ENCODE assay signal across 29 cellular contexts in the genomic region with DNA sequence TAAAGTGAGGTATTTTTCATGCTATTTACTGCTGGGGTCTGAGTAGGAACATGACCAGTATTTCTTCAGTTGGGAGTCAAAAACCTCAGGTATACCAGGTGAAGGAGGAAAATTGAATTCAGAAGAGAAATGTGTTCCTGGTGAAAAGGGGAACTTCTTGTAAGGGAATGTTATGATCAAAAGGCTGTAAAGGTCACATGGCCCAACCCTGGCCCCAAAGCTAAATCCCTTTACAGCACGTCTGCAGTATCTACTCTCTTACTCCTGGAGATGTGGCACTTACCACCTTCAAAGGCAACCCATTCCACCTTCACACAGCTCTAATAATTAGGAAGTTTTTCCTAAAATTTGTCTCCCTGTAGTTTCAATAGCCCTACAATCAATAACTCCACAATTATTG. TPM values are rescaled to one million over a fixed set of nuclear protein-coding genes. Genes with fewer than 3 reads are reported as not detected.
DNase-seq lines count a peak whose midpoint lies in the region; ATAC-seq, FAIRE-seq and TF ChIP-seq lines count a peak whose summit lies in the region.
"Had no signal": no experiment of that assay in that cellular context is flagged by ENCODE, and none has a peak within 500 bp of the region (broad histone marks: within the 10 kb centered on the region; RNA-seq: fewer than 3 reads in every experiment).

No MANE protein-coding gene starts in this region.

- CTCF ChIA-PET in GM12878 (lab: Yijun Ruan, JAX): interaction anchor here (0.9 to 11.7 kb wide), 9 partner anchors 8 to 65 kb away, joined by 3 to 133 read pairs (median 5); no protein-coding TSS in a partner anchor

- H3K27me3 Mint-ChIP-seq in stimulated activated naive B cell treated with anti-CD40 and anti-IgM and Interleukin-4, amounts not matched to agents 10 μg/mL and 1 μg/mL and 100 μg/mL, for 72 hours: no peaks in the 10 kb centered on the region
- H3K27me3 Mint-ChIP-seq: activated CD4-positive, alpha-beta T cell treated with anti-CD3 and anti-CD28 coated beads, Interleukin-2, amount 10 ng/mL, durations not matched to agents 7 days and 5 days; activated naive CD8-positive, alpha-beta T cell; central memory CD8-positive, alpha-beta T cell; T-cell had no signal

- H3K27me3 ChIP-seq in OCI-LY3 (ENCODE audit: low read depth, low read length) (no peaks in the 10 kb centered on the region), GM12878 (replicated peaks in 1 of 2; ENCODE audit: control insufficient read depth in 2 of 2, insufficient read depth in 2 of 2, low read length in 1 of 2) (no peaks in the 10 kb centered on the region), heart left ventricle (no peaks in the 10 kb centered on the region), prostate gland (replicated peaks; ENCODE audit: insufficient read depth) (no peaks in the 10 kb centered on the region)
- H3K27me3 ChIP-seq: ascending aorta, vagina had no signal

- H3K4me3 ChIP-seq in OCI-LY3 (ENCODE audit: low read length) (no peak overlapping the region), GM12878 (no peak overlapping the region; the same call in 1 of the 2 replicates), heart left ventricle (no peak overlapping the region), prostate gland (no peak overlapping the region)
- H3K4me3 ChIP-seq: ascending aorta, PC-9, psoas muscle, thoracic aorta, vagina had no signal

- TF ChIP-seq CTCF in OCI-LY3 (IDR thresholded peaks at IDR 0.05; ENCODE audit: low read depth, low read length) (no peak), GM12878 (IDR thresholded peaks at IDR 0.05 in 2 of 3, conservative IDR thresholded peaks at IDR 0.05 in 1 of 3; ENCODE audit: control insufficient read depth in 2 of 3, extremely low read depth in 1 of 3, insufficient read depth in 1 of 3, low read depth in 3 of 3, low read length in 3 of 3) (no peak), heart left ventricle (IDR thresholded peaks at IDR 0.05) (no peak), prostate gland (IDR thresholded peaks at IDR 0.05) (no peak)

- H4K20me1 ChIP-seq in OCI-LY3 (ENCODE audit: insufficient read depth, low read length): no peaks in the 10 kb centered on the region
- H4K20me1 ChIP-seq in GM12878 (ENCODE audit: control insufficient read depth, insufficient read depth): no peaks in the 10 kb centered on the region

- H3K36me3 Mint-ChIP-seq in stimulated activated naive B cell treated with anti-CD40 and anti-IgM and Interleukin-4, amounts not matched to agents 10 μg/mL and 1 μg/mL and 100 μg/mL, for 72 hours: peaks cover 27 to 53% of the 10 kb centered on the region in 2 donors
- H3K36me3 Mint-ChIP-seq: activated naive CD8-positive, alpha-beta T cell; T-cell had no signal

- FAIRE-seq in GM18507 (lab: Jason Lieb, UNC) (peak; percentile 53), GM12878 (lab: Jason Lieb, UNC) (no peak)
- FAIRE-seq: H54 had no signal

- no peak overlapping the region for H3K9ac ChIP-seq in OCI-LY3 (ENCODE audit: low read length)
- H3K9ac ChIP-seq in GM12878 (ENCODE audit: control insufficient read depth, insufficient read depth, low read length): no peak overlapping the region

- H3K9me3 ChIP-seq in OCI-LY3 (ENCODE audit: insufficient read depth, low read length): no peaks in the 10 kb centered on the region
- H3K9me3 ChIP-seq in GM12878 (replicated peaks; ENCODE audit: control insufficient read depth, insufficient read depth, low read length): no peaks in the 10 kb centered on the region; the same call in 2 of the 3 replicates
- no peaks in the 10 kb centered on the region for H3K9me3 ChIP-seq in heart left ventricle
- H3K9me3 ChIP-seq in prostate gland: no peaks in the 10 kb centered on the region
- H3K9me3 ChIP-seq: ascending aorta, psoas muscle, thoracic aorta, vagina had no signal

- TF ChIP-seq EP300 in GM12878 (IDR thresholded peaks at IDR 0.05; ENCODE audit: borderline replicate concordance in 1 of 2, control insufficient read depth in 1 of 2, low read depth in 2 of 2, low read length in 2 of 2): no peak

- 15% methylated on average over 1 of the region's 1 CpG for WGBS in GM12878 (ENCODE audit: insufficient coverage, insufficient replicate concordance, low lambda C conversion rate, missing lambda C conversion rate)
- 55 to 73% (median 72%) methylated on average over 1 of the region's 1 CpG for WGBS in heart left ventricle, 4 donors
- 59% methylated on average over 1 of the region's 1 CpG for WGBS in prostate gland

- H3K79me2 ChIP-seq in OCI-LY3 (ENCODE audit: low read length): peaks cover 10% of the 10 kb centered on the region
- H3K79me2 ChIP-seq in GM12878 (ENCODE audit: control insufficient read depth, insufficient read depth, low read length): peaks cover 55% of the 10 kb centered on the region

- POLR2A ChIA-PET in GM12878 (lab: Charles Lee): interaction anchor here (0.6 to 9.2 kb wide), 9 partner anchors 8 to 320 kb away, joined by 3 to 138 read pairs (median 5); no protein-coding TSS in a partner anchor

- intact Hi-C loops in GM12878 (cut with micrococcal nuclease; ENCODE audit: unreplicated experiment): no loop called here
- intact Hi-C loops in heart left ventricle (cut with DNase I): no loop called here
- intact Hi-C loops in prostate gland (cut with DNase I): no loop called here

- RAD21 ChIA-PET in GM12878 (lab: Charles Lee; ENCODE audit: unreplicated experiment): interaction anchor here (0.7 to 5.4 kb wide), 10 partner anchors 9 to 418 kb away, joined by 3 to 75 read pairs (median 5); no protein-coding TSS in a partner anchor

- TF ChIP-seq POLR2A in GM12878 (IDR thresholded peaks at IDR 0.05; ENCODE audit: low read depth, low read length) (no peak), heart left ventricle (IDR thresholded peaks at IDR 0.05) (no peak), prostate gland (IDR thresholded peaks at IDR 0.05) (no peak)

- H3K4me3 Mint-ChIP-seq in stimulated activated naive B cell treated with anti-CD40 and anti-IgM and Interleukin-4, amounts not matched to agents 10 μg/mL and 1 μg/mL and 100 μg/mL, for 72 hours: peak overlapping the region; percentile 51 to 64
- H3K4me3 Mint-ChIP-seq: activated CD4-positive, alpha-beta T cell treated with anti-CD3 and anti-CD28 coated beads, Interleukin-2, amount 10 ng/mL, durations not matched to agents 7 days and 5 days; activated naive CD8-positive, alpha-beta T cell; central memory CD8-positive, alpha-beta T cell; T-cell had no signal

- in situ Hi-C loops in GM12878 (cut with MboI): no loop called here

- H3K9me3 Mint-ChIP-seq in stimulated activated naive B cell treated with anti-CD40 and anti-IgM and Interleukin-4, amounts not matched to agents 10 μg/mL and 1 μg/mL and 100 μg/mL, for 72 hours: no peaks in the 10 kb centered on the region
- H3K9me3 Mint-ChIP-seq: activated CD4-positive, alpha-beta T cell treated with anti-CD3 and anti-CD28 coated beads, Interleukin-2, amount 10 ng/mL, durations not matched to agents 7 days and 5 days; central memory CD8-positive, alpha-beta T cell; T-cell had no signal

- H3K4me2 ChIP-seq in OCI-LY3 (ENCODE audit: low read length): peak overlapping the region; percentile 21; the same call in 1 of the 2 replicates
- H3K4me2 ChIP-seq in GM12878 (ENCODE audit: control insufficient read depth, insufficient read depth): peak overlapping the region; percentile 17; the same call in 1 of the 2 replicates
- H3K4me2 ChIP-seq: PC-9 had no signal

- no peak overlapping the region for H3K27ac ChIP-seq in OCI-LY3 (ENCODE audit: low read length)
- peak overlapping the region; percentile 13; the same call in 1 of the 2 replicates for H3K27ac ChIP-seq in GM12878 (ENCODE audit: control insufficient read depth, insufficient read depth)
- peak overlapping the region in 1 of 12 donors; percentile 4 for H3K27ac ChIP-seq in heart left ventricle
- H3K27ac ChIP-seq in prostate gland: no peak overlapping the region
- H3K27ac ChIP-seq: ascending aorta, epithelial cell of prostate, PC-9, psoas muscle, thoracic aorta, vagina, VCaP had no signal

- no peak for ATAC-seq in GM12878
- ATAC-seq in stimulated activated naive B cell treated with anti-CD40 and anti-IgM and Interleukin-4, amounts not matched to agents 10 μg/mL and 1 μg/mL and 100 μg/mL, for 72 hours (replicated peaks): no peak
- no peak for ATAC-seq in heart left ventricle
- ATAC-seq: left ventricle myocardium superior, psoas muscle, T-cell had no signal

- H3K4me1 ChIP-seq in OCI-LY3 (ENCODE audit: low read length): peaks cover 66% of the 10 kb centered on the region
- peaks cover 52% of the 10 kb centered on the region for H3K4me1 ChIP-seq in GM12878 (ENCODE audit: control insufficient read depth, insufficient read depth, low read length)
- H3K4me1 ChIP-seq in heart left ventricle: peaks cover 0 to 76% (median 0%) of the 10 kb centered on the region in 12 donors
- no peaks in the 10 kb centered on the region for H3K4me1 ChIP-seq in prostate gland (replicated peaks)
- H3K4me1 ChIP-seq: ascending aorta, psoas muscle, vagina had no signal

- H3K36me3 ChIP-seq in OCI-LY3 (replicated peaks; ENCODE audit: low read depth, low read length) (peaks cover 24% of the 10 kb centered on the region), GM12878 (ENCODE audit: control insufficient read depth in 2 of 2, insufficient read depth in 2 of 2, low read length in 1 of 2) (peaks cover 5 to 10% of the 10 kb centered on the region in 2 experiments; a peak in 3 of 4 replicates), heart left ventricle (no peaks in the 10 kb centered on the region), prostate gland (no peaks in the 10 kb centered on the region)
- H3K36me3 ChIP-seq: ascending aorta, thoracic aorta, vagina had no signal

- no peak for TF ChIP-seq RAD21 in GM12878 (IDR thresholded peaks at IDR 0.05; ENCODE audit: insufficient read depth, low read depth, low read length)

- H3K27ac Mint-ChIP-seq in stimulated activated naive B cell treated with anti-CD40 and anti-IgM and Interleukin-4, amounts not matched to agents 10 μg/mL and 1 μg/mL and 100 μg/mL, for 72 hours: peak overlapping the region; percentile 87
- H3K27ac Mint-ChIP-seq: activated CD4-positive, alpha-beta T cell treated with anti-CD3 and anti-CD28 coated beads, Interleukin-2, amount 10 ng/mL, durations not matched to agents 7 days and 5 days; activated naive CD8-positive, alpha-beta T cell; T-cell had no signal

- BruUV-seq in GM12878 (replicated peaks; lab: Mats Ljungman, UMichigan): no TSS peak

- DNase-seq in GM18507 (ENCODE audit: extremely low spot score, insufficient read length, low read depth): no peak
- DNase-seq in GM12878 (ENCODE audit: low read depth, low spot score): no peak
- DNase-seq in stimulated activated naive B cell treated with anti-CD40 and anti-IgM and Interleukin-4, amounts not matched to agents 10 μg/mL and 1 μg/mL and 100 μg/mL, for 72 hours: no peak
- no peak for DNase-seq in heart left ventricle
- DNase-seq in prostate gland (ENCODE audit: low spot score): no peak
- DNase-seq in AML-193 (lab: John Stamatoyannopoulos, UW): no peak
- DNase-seq: activated CD4-positive, alpha-beta T cell treated with anti-CD3 and anti-CD28 coated beads, Interleukin-2, amount 10 ng/mL, durations not matched to agents 7 days and 5 days; DMS79 treated with DMSO at 0.1 percent for 48 hours; left ventricle myocardium superior; NCI-H1092; NCI-H1930; NCI-H345; NCI-H774; PC-9; psoas muscle; SHP77; stimulated activated CD4-positive, alpha-beta T cell treated with anti-CD3 and anti-CD28 coated beads, Interleukin-1b, Interleukin-23, amount 100 ng/mL, for 48 hours; stimulated activated naive CD4-positive, alpha-beta T cell treated with Interleukin-2 at 50 U/mL for 16 hours; T-cell had no signal

- SMC1A ChIA-PET in GM12878 (lab: Charles Lee; ENCODE audit: uncharacterized antibody, unreplicated experiment): interaction anchor here (0.6 to 11.6 kb wide), 16 partner anchors 9 to 390 kb away, joined by 3 to 233 read pairs (median 4); no protein-coding TSS in a partner anchor

- H2AFZ ChIP-seq in OCI-LY3 (ENCODE audit: low read depth, low read length) (no peak overlapping the region), GM12878 (ENCODE audit: control insufficient read depth, low read depth, low read length) (no peak overlapping the region)
- H2AFZ ChIP-seq: PC-9 had no signal

- H3K4me1 Mint-ChIP-seq in stimulated activated naive B cell treated with anti-CD40 and anti-IgM and Interleukin-4, amounts not matched to agents 10 μg/mL and 1 μg/mL and 100 μg/mL, for 72 hours: peaks cover 55 to 94% of the 10 kb centered on the region in 2 donors
- H3K4me1 Mint-ChIP-seq: activated CD4-positive, alpha-beta T cell treated with anti-CD3 and anti-CD28 coated beads, Interleukin-2, amount 10 ng/mL, durations not matched to agents 7 days and 5 days had no signal

RNA-seq across cellular contexts. Expression of a gene that starts 15.2 kb away (rescaled TPM):
- total RNA-seq in GM12878 (2013; cell fraction: nucleolus; rRNA removed): 528 and 572 TPM in 2 replicates
- total RNA-seq in GM12878 (2014; rRNA removed) (151 and 167 TPM in 2 replicates), GM12878 (2014; rRNA removed; fragmentation: Illumina TruSeq; extraction: Trizol) (143 and 148 TPM in 2 replicates), GM12878 (2021) (137 and 142 TPM in 2 replicates), heart left ventricle (10 to 100 TPM in 2 of 9 donors, 1 to 10 TPM in 7; 1.4 to 37.9 (median 6.1) TPM), prostate gland (10 to 100 TPM in 1 of 2 donors, 1 to 10 TPM in 1; 3.8 to 15.6 TPM)
- 51.5 TPM for polyA plus RNA-seq in GM12878 (2011; ENCODE audit: low read depth)
- polyA plus RNA-seq in GM12878 (2011; rRNA removed) (281 and 306 TPM in 2 replicates), GM12878 (2014; fragmentation: Illumina TruSeq; extraction: Trizol) (107 and 128 TPM in 2 replicates), GM12878 (2014; fragmentation: Nextera tagmentation; extraction: Ambion mirVana) (10 to 100 TPM; 26.2 to 37.0 TPM), GM12878 (2014; rRNA removed) (108 and 110 TPM in 2 replicates), GM12878 (2016; fragmentation: Nextera tagmentation; extraction: Ambion mirVana) (10 to 100 TPM; 92.4 to 93.7 TPM), heart left ventricle (1 to 10 TPM; 1.3 to 1.8 TPM)
- 333 and 336 TPM in 2 replicates for polyA plus RNA-seq in GM12878 (2011; cell fraction: cytosol; rRNA removed)
- 200 and 264 TPM in 2 replicates for polyA plus RNA-seq in GM12878 (2011; cell fraction: nucleus; rRNA removed)
- polyA plus RNA-seq in GM12878 (2012): 66.8 and 75.2 TPM in 2 replicates
- polyA minus RNA-seq in GM12878 (2011; rRNA and poly(A)+ RNA removed): 802 and 813 TPM in 2 replicates
- 162 and 192 TPM in 2 replicates for polyA minus RNA-seq in GM12878 (2011; cell fraction: cytosol; rRNA and poly(A)+ RNA removed)
- polyA minus RNA-seq in GM12878 (2011; cell fraction: nucleus; rRNA and poly(A)+ RNA removed): 171 and 266 TPM in 2 replicates
- total RNA-seq: fibroblast of villous mesenchyme had no signal
